1 cellular context compared by ENCODE assay signal in genomic region chr12:8914033-8914715, GRCh38.
TF ChIP-seq lines count a peak whose summit lies in the region.

TSS of gene PHC1 (plus strand) at chr12:8914509. CDS start at chr12:8917678, 3,169 bp downstream.

TF ChIP-seq in HepG2, 621 proteins besides CTCF, POLR2A, EP300 and RAD21 (continued from another document):
- peak; percentile 58; the same call in 1 of the 2 replicates for TF ChIP-seq SIN3A (IDR thresholded peaks at IDR 0.05; ENCODE audit: borderline replicate concordance, low read depth, low read length)
- TF ChIP-seq ZBTB25 (CRISPR knock-in tag; IDR thresholded peaks at IDR 0.05), result 0 out of 2 replicates have a peak, but pooled peaks have one; percentile 14
- TF ChIP-seq NR2C2 (CRISPR knock-in tag; IDR thresholded peaks at IDR 0.05; ENCODE audit: borderline replicate concordance), result peak; percentile 87
- peak; percentile 72 for TF ChIP-seq RFX1 (IDR thresholded peaks at IDR 0.05)
- TF ChIP-seq ZFY (CRISPR knock-in tag; IDR thresholded peaks at IDR 0.05), result 0 out of 2 replicates have a peak, but pooled peaks have one; percentile 39
- peak; percentile 54; the same call in 1 of the 2 replicates for TF ChIP-seq GABPA (IDR thresholded peaks at IDR 0.05; ENCODE audit: low read depth, low read length)
- TF ChIP-seq GABPA (CRISPR knock-in tag; IDR thresholded peaks at IDR 0.05; ENCODE audit: low read depth), result peak; percentile 60
- TF ChIP-seq ZSCAN30 (CRISPR knock-in tag; IDR thresholded peaks at IDR 0.05), result 0 out of 2 replicates have a peak, but pooled peaks have one; percentile 56
- peak; percentile 28; the same call in 1 of the 2 replicates for TF ChIP-seq ZNF574 (CRISPR knock-in tag; IDR thresholded peaks at IDR 0.05)
- TF ChIP-seq ZNF580 (CRISPR knock-in tag; IDR thresholded peaks at IDR 0.05; ENCODE audit: borderline replicate concordance, low read depth), result 0 out of 2 replicates have a peak, but pooled peaks have one; percentile 15
- peak; percentile 48 for TF ChIP-seq SAP130 (CRISPR knock-in tag; IDR thresholded peaks at IDR 0.05; ENCODE audit: low read depth)
- TF ChIP-seq ZNF746 (CRISPR knock-in tag; IDR thresholded peaks at IDR 0.05), result peak; percentile 54; the same call in 1 of the 2 replicates
- TF ChIP-seq RFX3 (CRISPR knock-in tag; IDR thresholded peaks at IDR 0.05), result peak; percentile 92
- 0 out of 3 replicates have a peak, but pooled peaks have one; percentile 31 for TF ChIP-seq MXI1 (IDR thresholded peaks at IDR 0.05; ENCODE audit: borderline replicate concordance, low read depth, low read length)
- 0 out of 2 replicates have a peak, but pooled peaks have one; percentile 12 for TF ChIP-seq ETV5 (CRISPR knock-in tag; IDR thresholded peaks at IDR 0.05; ENCODE audit: borderline replicate concordance)
- peak; percentile 20; the same call in 1 of the 2 replicates for TF ChIP-seq GMEB1 (CRISPR knock-in tag; IDR thresholded peaks at IDR 0.05; ENCODE audit: borderline replicate concordance)
- 0 out of 2 replicates have a peak, but pooled peaks have one; percentile 41 for TF ChIP-seq U2AF2 (IDR thresholded peaks at IDR 0.05; ENCODE audit: low read depth, low read length)
- TF ChIP-seq ARID4A (CRISPR knock-in tag; IDR thresholded peaks at IDR 0.05; ENCODE audit: borderline replicate concordance), result 0 out of 2 replicates have a peak, but pooled peaks have one; percentile 48
- 0 out of 2 replicates have a peak, but pooled peaks have one; percentile 25 for TF ChIP-seq ELF1 (CRISPR knock-in tag; IDR thresholded peaks at IDR 0.05)
- TF ChIP-seq HNF1B (CRISPR knock-in tag; IDR thresholded peaks at IDR 0.05), result peak; percentile 31; the same call in 1 of the 2 replicates
